13 cellular contexts compared by ENCODE assay signal in the genomic region with DNA sequence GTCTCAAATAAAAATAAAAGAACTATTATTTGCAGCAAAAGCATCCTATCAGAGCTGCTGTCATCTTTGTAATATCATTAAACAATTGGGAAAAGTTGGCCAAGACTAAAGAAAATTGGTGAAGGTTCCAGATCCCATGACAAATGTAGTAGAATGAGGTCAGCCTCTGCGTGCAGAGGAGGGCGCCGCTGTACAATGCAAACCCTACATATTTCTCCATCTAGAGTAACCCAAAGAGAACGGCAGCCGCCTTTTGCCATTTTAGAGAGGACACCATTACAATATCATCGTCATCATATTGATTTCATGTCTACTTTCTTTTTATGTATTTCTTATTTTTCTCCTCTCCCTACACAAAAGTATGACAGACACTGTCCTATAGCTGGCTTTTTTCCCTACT. TPM values are rescaled to one million over a fixed set of nuclear protein-coding genes. Genes with fewer than 3 reads are reported as not detected.
DNase-seq lines count a peak whose midpoint lies in the region; ATAC-seq and TF ChIP-seq lines count a peak whose summit lies in the region.
"Had no signal": no experiment of that assay in that cellular context is flagged by ENCODE, and none has a peak within 500 bp of the region (broad histone marks: within the 10 kb centered on the region; RNA-seq: fewer than 3 reads in every experiment).

No MANE protein-coding gene starts in this region.

- no peaks in the 10 kb centered on the region for H4K20me1 ChIP-seq in GM23248 (ENCODE audit: insufficient read depth)

- H3K4me2 ChIP-seq in GM23248 (ENCODE audit: unreplicated experiment): no peak overlapping the region

- no peak for ATAC-seq in HG03565 (IDR thresholded peaks at IDR 0.05; ENCODE audit: unreplicated experiment)
- ATAC-seq: activated naive CD4-positive, alpha-beta T cell treated with anti-CD3 and anti-CD28 coated beads, Interleukin-2, amount 50 U/mL, for 72 hours; effector memory CD8-positive, alpha-beta T cell; naive thymus-derived CD4-positive, alpha-beta T cell had no signal

- H3K9ac ChIP-seq in GM23248: no peak overlapping the region

- TF ChIP-seq CTCF in BE2C (IDR thresholded peaks at IDR 0.05; ENCODE audit: low read depth, low read length) (peak; percentile 26; the same call in 1 of the 2 replicates), brain microvascular endothelial cell (IDR thresholded peaks at IDR 0.05; ENCODE audit: low read depth, low read length, missing control alignments) (peak; percentile 33)

- H3K9me2 ChIP-seq in GM23248 (ENCODE audit: insufficient read depth): no peaks in the 10 kb centered on the region

- H3K79me2 ChIP-seq in GM23248 (ENCODE audit: insufficient read depth): peaks cover 78% of the 10 kb centered on the region

- in situ Hi-C loops in GM23248 (cut with MboI): no loop called here
- in situ Hi-C loops in brain microvascular endothelial cell (cut with HindIII; ENCODE audit: low pct_ligation_motif_present, low sequenced_read_pairs): no loop called here

- H3K4me3 ChIP-seq in BE2C (ENCODE audit: low read depth, low read length) (no peak overlapping the region), GM23248 (no peak overlapping the region), brain microvascular endothelial cell (ENCODE audit: low read depth, low read length) (no peak overlapping the region), muscle layer of duodenum (ENCODE audit: low read depth in 1 of 2, low read length in 2 of 2) (no peak overlapping the region)

- H3K4me1 ChIP-seq in BE2C (0 out of 2 replicates have a peak, but pooled peaks cover 2% of the 10 kb centered on the region), GM23248 (ENCODE audit: insufficient read depth) (peaks cover 8% of the 10 kb centered on the region; the same call in 1 of the 2 replicates), muscle layer of duodenum (ENCODE audit: control insufficient read depth in 1 of 2, insufficient read depth in 2 of 2, low read length in 2 of 2) (no peaks in the 10 kb centered on the region)

- H3K27me3 ChIP-seq in BE2C (no peaks in the 10 kb centered on the region), GM23248 (replicated peaks; ENCODE audit: insufficient read depth) (no peaks in the 10 kb centered on the region), brain microvascular endothelial cell (replicated peaks) (no peaks in the 10 kb centered on the region), muscle layer of duodenum (ENCODE audit: low read depth, low read length) (no peaks in the 10 kb centered on the region)

- DNase-seq in BE2C (no peak), GM23248 (peak; percentile 11), brain microvascular endothelial cell (no peak), NAMALWA (ENCODE audit: low spot score) (no peak)
- no peak for DNase-seq in activated CD4-positive, alpha-beta T cell treated with anti-CD3 and anti-CD28 coated beads, Interleukin-2, amount 50 U/mL, for 4 hours
- DNase-seq: activated CD4-positive, CD25-positive, alpha-beta regulatory T cell treated with anti-CD3 and anti-CD28 coated beads, Interleukin-2, amount 50 U/mL, for 72 hours; effector memory CD8-positive, alpha-beta T cell; NCI-H1694 treated with DMSO at 0.1 percent for 48 hours; SHP77 had no signal

- 0 out of 2 replicates have a peak, but pooled peaks cover 1% of the 10 kb centered on the region for H3F3A ChIP-seq in GM23248 (ENCODE audit: insufficient read depth)

- no peak overlapping the region for H2AFZ ChIP-seq in GM23248

- H3K9me3 ChIP-seq in BE2C (no peaks in the 10 kb centered on the region), GM23248 (ENCODE audit: low read depth) (no peaks in the 10 kb centered on the region), muscle layer of duodenum (ENCODE audit: control insufficient read depth in 1 of 2, low read length in 2 of 2) (no peaks in the 10 kb centered on the region)

- WGBS in GM23248 (ENCODE audit: low coverage in 1 of 2, low lambda C conversion rate in 2 of 2, missing lambda C conversion rate in 2 of 2), 2 experiments: 88 to 92% methylated on average over 6 of the region's 6 CpGs

- no peak overlapping the region for H3K27ac ChIP-seq in GM23248
- H3K27ac ChIP-seq in brain microvascular endothelial cell: no peak overlapping the region
- peak overlapping the region; percentile 40 for H3K27ac ChIP-seq in muscle layer of duodenum (ENCODE audit: low read length)

- H3K36me3 ChIP-seq in BE2C (peaks cover 94% of the 10 kb centered on the region), GM23248 (ENCODE audit: low read depth) (peaks cover 43% of the 10 kb centered on the region), brain microvascular endothelial cell (replicated peaks) (peaks cover 58% of the 10 kb centered on the region), muscle layer of duodenum (ENCODE audit: control insufficient read depth in 1 of 2, insufficient read depth in 2 of 2, low read length in 2 of 2) (peaks cover 26 to 33% of the 10 kb centered on the region in 2 donors)

RNA-seq across cellular contexts. Expression of gene ZMYND8, which starts 59.5 kb away (rescaled TPM):
- polyA plus RNA-seq in BE2C (2012; ENCODE audit: insufficient read depth, insufficient read length, low read depth): 60.5 TPM
- total RNA-seq in GM23248 (2014; rRNA removed; shearing (Covaris generic)): 10.2 and 14.3 TPM in 2 replicates
- 12.1 and 12.4 TPM in 2 replicates for polyA plus RNA-seq in GM23248 (2016; fragmentation: Nextera tagmentation; extraction: Ambion mirVana)
